8 cellular contexts compared by ENCODE assay signal in the genomic region with DNA sequence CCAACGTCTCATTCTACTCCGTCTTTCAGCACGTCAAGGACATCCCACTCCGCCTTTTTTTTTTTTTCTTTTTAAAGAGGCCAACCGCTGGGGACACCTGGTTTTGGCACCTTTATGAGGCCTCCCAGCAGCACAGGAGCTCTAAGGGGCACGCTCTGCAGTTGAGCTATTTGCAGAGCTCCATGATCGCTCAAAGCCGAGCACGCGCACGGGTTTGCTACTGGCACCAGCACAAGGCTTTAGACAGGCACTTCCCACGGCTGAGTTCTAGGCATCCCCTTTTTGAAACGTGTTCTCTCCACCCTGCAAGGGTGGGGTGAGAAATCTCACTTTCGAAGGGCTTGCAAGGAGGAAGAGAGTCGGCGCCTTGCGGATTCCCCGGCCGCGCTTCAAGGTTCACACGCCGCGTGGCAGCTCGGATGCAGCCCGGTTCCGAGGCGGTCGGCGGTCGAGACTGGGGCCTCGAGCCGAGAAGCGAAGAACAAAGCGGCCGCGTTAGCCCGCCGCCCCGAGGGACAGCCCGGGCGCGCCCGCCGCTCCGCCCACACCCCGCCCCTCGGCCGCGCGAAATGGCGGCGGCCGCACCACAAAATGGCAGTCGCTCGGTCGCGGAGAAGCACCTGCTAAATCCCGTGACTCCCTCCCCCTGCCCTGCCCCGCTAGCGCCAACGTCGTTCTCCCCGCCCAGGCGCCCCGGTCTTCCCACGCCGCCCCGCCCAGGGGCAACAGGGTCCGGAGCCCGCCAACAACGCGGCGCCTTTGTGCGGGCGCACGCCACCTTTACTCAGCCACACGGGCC. TPM values are rescaled to one million over a fixed set of nuclear protein-coding genes. Genes with fewer than 3 reads are reported as not detected.
DNase-seq lines count a peak whose midpoint lies in the region; TF ChIP-seq lines count a peak whose summit lies in the region.

No MANE protein-coding gene starts in this region.

- peak overlapping the region; percentile 94 to 100 (median 100) for H3K27ac ChIP-seq in stomach

- H3K36me3 ChIP-seq in H7 (replicated peaks; ENCODE audit: control insufficient read depth, insufficient read depth, low read length), result no peaks in the 10 kb centered on the region
- H3K36me3 ChIP-seq in MG63, result no peaks in the 10 kb centered on the region
- H3K36me3 ChIP-seq in stomach, result no peaks in the 10 kb centered on the region

- peak; percentile 87 for TF ChIP-seq POLR2A in Raji (IDR thresholded peaks at IDR 0.05; ENCODE audit: insufficient read depth, low read depth, low read length)
- TF ChIP-seq POLR2A in stomach (IDR thresholded peaks at IDR 0.05), result peak in 2 of 4 donors; percentile 52 to 76

- WGBS in stomach, 5 donors, result 0 to 1% (median 0%) methylated on average over 43 to 77 of the region's 77 CpGs

- no peak for TF ChIP-seq EP300 in stomach (IDR thresholded peaks at IDR 0.05)

- no peaks in the 10 kb centered on the region for H3K27me3 ChIP-seq in H7 (ENCODE audit: control insufficient read depth, insufficient read depth, low read length)
- H3K27me3 ChIP-seq in MG63, result no peaks in the 10 kb centered on the region
- H3K27me3 ChIP-seq in stomach, result no peaks in the 10 kb centered on the region

- H3K4me3 Mint-ChIP-seq in neural crest cell, result peak overlapping the region; percentile 96

- peaks cover 6% of the 10 kb centered on the region for H3K27me3 Mint-ChIP-seq in neural crest cell (ENCODE audit: low read depth)

- peaks cover 10 to 47% (median 28%) of the 10 kb centered on the region in 4 donors for H3K4me1 ChIP-seq in stomach

- H3K27ac Mint-ChIP-seq in neural crest cell (ENCODE audit: unreplicated experiment), result peak overlapping the region; percentile 99

- DNase-seq in EL (peak; percentile 93), H7 (peak; percentile 95), MG63 (peak; percentile 93), fibroblast of the conjunctiva (ENCODE audit: low read depth) (peak; percentile 88), neural crest cell (ENCODE audit: low read depth, low spot score) (peak; percentile 80), stomach (peak; percentile 90)
- peak; percentile 96 for DNase-seq in activated effector memory CD4-positive, alpha-beta T cell treated with anti-CD3 and anti-CD28 coated beads, Interleukin-2, amount 50 U/mL, for 16 hours

- H3K9me3 ChIP-seq in MG63 (no peaks in the 10 kb centered on the region), stomach (no peaks in the 10 kb centered on the region)

- peaks cover 50% of the 10 kb centered on the region for H3K4me1 Mint-ChIP-seq in neural crest cell

- peaks cover 2% of the 10 kb centered on the region for H3K36me3 Mint-ChIP-seq in neural crest cell (ENCODE audit: low read depth)

- no peaks in the 10 kb centered on the region for H3K9me3 Mint-ChIP-seq in neural crest cell

- TF ChIP-seq CTCF in neural crest cell (conservative IDR thresholded peaks at IDR 0.05) (no peak), stomach (IDR thresholded peaks at IDR 0.05) (no peak)

- H3K4me3 ChIP-seq in H7 (ENCODE audit: insufficient read depth, low read depth, low read length) (peak overlapping the region; percentile 93), MG63 (peak overlapping the region; percentile 65), stomach (peak overlapping the region; percentile 58 to 70 (median 61))

- intact Hi-C loops in stomach (cut with DNase I; ENCODE audit: low total_unique reads), result no loop called here

RNA-seq across cellular contexts. Expression of a gene that starts 12.9 kb away (rescaled TPM):
- 19.9 and 32.9 TPM in 2 replicates for total RNA-seq in H7 (2014; rRNA removed; shearing (Covaris generic))
- 3.3 and 4.8 TPM in 2 replicates for total RNA-seq in MG63 (2014; rRNA removed; shearing (Covaris generic); ENCODE audit: low replicate concordance)
- total RNA-seq in neural crest cell (66.5 and 69.4 TPM in 2 replicates), stomach (100 to 1,000 TPM in 1 of 5 donors, 10 to 100 TPM in 4; 16.8 to 114 (median 44.9) TPM)
- polyA plus RNA-seq in stomach, result 10 to 100 TPM in 1 of 3 donors, 1 to 10 TPM in 2; 5.6 to 14.7 (median 8.7) TPM

RNA-seq across cellular contexts. Expression of a gene that starts 27.2 kb away (rescaled TPM):
- 9.3 and 14.5 TPM in 2 replicates for total RNA-seq in H7 (2014; rRNA removed; shearing (Covaris generic))
- total RNA-seq in MG63 (2014; rRNA removed; shearing (Covaris generic); ENCODE audit: low replicate concordance), result 4.7 and 6.2 TPM in 2 replicates
- total RNA-seq in neural crest cell, result 2.7 and 3.3 TPM in 2 replicates
- 10 to 100 TPM in 1 of 5 donors, 1 to 10 TPM in 2, under 1 TPM in 1, not detected in 1; 0.58 to 11.0 (median 2.0) TPM for total RNA-seq in stomach
- polyA plus RNA-seq in stomach, result 1 to 10 TPM; 2.4 to 3.4 (median 3.2) TPM

Comparison
In these comparisons a context has a peak if more than half of its experiments do, and no peak if none do; other contexts are left out.
1. Peak in every context shown above with its lines: DNase-seq, H3K4me3 ChIP-seq and H3K27ac ChIP-seq.